18 cellular contexts compared by ENCODE assay signal in genomic region chr16:79218358-79218757, GRCh38.
DNase-seq lines count a peak whose midpoint lies in the region; TF ChIP-seq lines count a peak whose summit lies in the region.
"Had no signal": no experiment of that assay in that cellular context is flagged by ENCODE, and none has a peak within 500 bp of the region (broad histone marks: within the 10 kb centered on the region; RNA-seq: fewer than 3 reads in every experiment).

No MANE protein-coding gene starts in this region.

- TF ChIP-seq EP300 in stomach (IDR thresholded peaks at IDR 0.05), result no peak

- DNase-seq in activated CD8-positive, alpha-beta memory T cell treated with anti-CD3 and anti-CD28 coated beads for 24 hours, result peak; percentile 9
- no peak for DNase-seq in activated CD8-positive, alpha-beta memory T cell treated with anti-CD3 and anti-CD28 coated beads, Interleukin-2, amount 50 U/mL, for 4 hours
- DNase-seq in activated T-helper 1 cell treated with anti-CD3 and anti-CD28 coated beads, Interleukin-12 subunit alpha, Interleukin-12 subunit beta, Interleukin-2, Interleukin-4 antibody, amounts not matched to agents 30 ng/mL and 10 ng/mL and 1 ng/mL, durations not matched to agents 14 hours and 24 hours and 36 hours (ENCODE audit: low spot score), result no peak
- DNase-seq in immature natural killer cell (no peak), stomach (peak; percentile 35), DMS79 treated with DMSO at 0.1 percent for 48 hours (lab: John Stamatoyannopoulos, UW) (no peak), activated T-cell treated with anti-CD3 and anti-CD28 coated beads for 4 hours (no peak), globus pallidus (ENCODE audit: low spot score) (no peak)
- DNase-seq: Calu3, Karpas-422, NCI-H1105, NCI-H1436 treated with DMSO at 0.1 percent for 48 hours, NCI-H187 treated with DMSO at 0.1 percent for 48 hours, NCI-H2171 treated with DMSO at 0.1 percent for 48 hours, NCI-H345, NCI-H510A treated with DMSO at 0.1 percent for 48 hours, PC-3 had no signal

- H3K36me3 Mint-ChIP-seq in activated T-helper 1 cell treated with anti-CD3 and anti-CD28 coated beads, Interleukin-12 subunit alpha, Interleukin-12 subunit beta, Interleukin-2, Interleukin-4 antibody, amounts not matched to agents 30 ng/mL and 10 ng/mL and 1 ng/mL, durations not matched to agents 14 hours and 24 hours and 36 hours (ENCODE audit: low read depth), result no peaks in the 10 kb centered on the region
- no peaks in the 10 kb centered on the region for H3K36me3 Mint-ChIP-seq in immature natural killer cell

- peaks cover 0 to 14% (median 11%) of the 10 kb centered on the region in 4 donors for H3K4me1 ChIP-seq in stomach

- peaks cover 3% of the 10 kb centered on the region for H3K27me3 Mint-ChIP-seq in activated T-helper 1 cell treated with anti-CD3 and anti-CD28 coated beads, Interleukin-12 subunit alpha, Interleukin-12 subunit beta, Interleukin-2, Interleukin-4 antibody, amounts not matched to agents 30 ng/mL and 10 ng/mL and 1 ng/mL, durations not matched to agents 14 hours and 24 hours and 36 hours (ENCODE audit: insufficient read depth)
- peaks cover 2 to 8% (median 3%) of the 10 kb centered on the region in 3 donors for H3K27me3 Mint-ChIP-seq in immature natural killer cell (ENCODE audit: low read depth in 3 of 3)

- intact Hi-C loops in activated T-helper 1 cell treated with anti-CD3 and anti-CD28 coated beads, Interleukin-12 subunit alpha, Interleukin-12 subunit beta, Interleukin-2, Interleukin-4 antibody, amounts not matched to agents 30 ng/mL and 10 ng/mL and 1 ng/mL, durations not matched to agents 14 hours and 24 hours and 36 hours (cut with micrococcal nuclease), result loop anchor here (5.0 kb wide), 1 partner anchor 384 kb away; the partner anchor contains the start of gene MAF
- intact Hi-C loops in stomach (cut with DNase I; ENCODE audit: low total_unique reads), result no loop called here

- peak overlapping the region in 1 of 5 donors; percentile 63 for H3K27ac ChIP-seq in stomach
- H3K27ac ChIP-seq: HL-60 had no signal

- H3K9me3 Mint-ChIP-seq in activated T-helper 1 cell treated with anti-CD3 and anti-CD28 coated beads, Interleukin-12 subunit alpha, Interleukin-12 subunit beta, Interleukin-2, Interleukin-4 antibody, amounts not matched to agents 30 ng/mL and 10 ng/mL and 1 ng/mL, durations not matched to agents 14 hours and 24 hours and 36 hours, result peaks cover 23% of the 10 kb centered on the region
- H3K9me3 Mint-ChIP-seq in immature natural killer cell, result no peaks in the 10 kb centered on the region

- no peak for TF ChIP-seq POLR2A in stomach (IDR thresholded peaks at IDR 0.05)

- no peaks in the 10 kb centered on the region for H3K36me3 ChIP-seq in stomach

- peaks cover 19% of the 10 kb centered on the region for H3K4me1 Mint-ChIP-seq in activated T-helper 1 cell treated with anti-CD3 and anti-CD28 coated beads, Interleukin-12 subunit alpha, Interleukin-12 subunit beta, Interleukin-2, Interleukin-4 antibody, amounts not matched to agents 30 ng/mL and 10 ng/mL and 1 ng/mL, durations not matched to agents 14 hours and 24 hours and 36 hours (ENCODE audit: low read depth)
- H3K4me1 Mint-ChIP-seq in immature natural killer cell, result peaks cover 27 to 49% of the 10 kb centered on the region in 2 donors

- no peak overlapping the region for H3K4me3 ChIP-seq in stomach

- no peaks in the 10 kb centered on the region for H3K27me3 ChIP-seq in stomach

- peak overlapping the region; percentile 46 for H3K27ac Mint-ChIP-seq in activated T-helper 1 cell treated with anti-CD3 and anti-CD28 coated beads, Interleukin-12 subunit alpha, Interleukin-12 subunit beta, Interleukin-2, Interleukin-4 antibody, amounts not matched to agents 30 ng/mL and 10 ng/mL and 1 ng/mL, durations not matched to agents 14 hours and 24 hours and 36 hours
- H3K27ac Mint-ChIP-seq in immature natural killer cell, result peak overlapping the region in 4 of 6 donors; percentile 17 to 88 (median 46)

- peaks cover 0 to 12% (median 0%) of the 10 kb centered on the region in 4 donors for H3K9me3 ChIP-seq in stomach

- WGBS in stomach, 5 donors, result 26 to 67% (median 41%) methylated on average over 1 of the region's 1 CpG

- TF ChIP-seq CTCF in stomach (IDR thresholded peaks at IDR 0.05), result no peak

- no peak overlapping the region for H3K4me3 Mint-ChIP-seq in activated T-helper 1 cell treated with anti-CD3 and anti-CD28 coated beads, Interleukin-12 subunit alpha, Interleukin-12 subunit beta, Interleukin-2, Interleukin-4 antibody, amounts not matched to agents 30 ng/mL and 10 ng/mL and 1 ng/mL, durations not matched to agents 14 hours and 24 hours and 36 hours
- H3K4me3 Mint-ChIP-seq in immature natural killer cell, result peak overlapping the region in 4 of 5 donors; percentile 5 to 25 (median 14)

Comparison
In these comparisons a context has a peak if more than half of its experiments do, and no peak if none do; other contexts are left out.
1. DNase-seq: peak in activated CD8-positive, alpha-beta memory T cell treated with anti-CD3 and anti-CD28 coated beads for 24 hours (single experiment) and stomach (single experiment); none in activated CD8-positive, alpha-beta memory T cell treated with anti-CD3 and anti-CD28 coated beads, Interleukin-2, amount 50 U/mL, for 4 hours (single experiment), activated T-helper 1 cell treated with anti-CD3 and anti-CD28 coated beads, Interleukin-12 subunit alpha, Interleukin-12 subunit beta, Interleukin-2, Interleukin-4 antibody, amounts not matched to agents 30 ng/mL and 10 ng/mL and 1 ng/mL, durations not matched to agents 14 hours and 24 hours and 36 hours (single experiment), immature natural killer cell (0 of 3), DMS79 treated with DMSO at 0.1 percent for 48 hours (single experiment), activated T-cell treated with anti-CD3 and anti-CD28 coated beads for 4 hours (single experiment) and globus pallidus (single experiment).